Comparison of ENCODE assay signal across 37 cellular contexts in genomic region chr14:94543450-94544123, GRCh38. TPM values are rescaled to one million over a fixed set of nuclear protein-coding genes. Genes with fewer than 3 reads are reported as not detected.
A peak's percentile ranks its signal among the peaks of the same experiment; 100 is the strongest.
DNase-seq lines count a peak whose midpoint lies in the region; ATAC-seq, FAIRE-seq and TF ChIP-seq lines count a peak whose summit lies in the region.
"Had no signal": no experiment of that assay in that cellular context is flagged by ENCODE, and none has a peak within 500 bp of the region (broad histone marks: within the 10 kb centered on the region; RNA-seq: fewer than 3 reads in every experiment).

No MANE protein-coding gene starts in this region.

- H2AK5ac ChIP-seq in H1 (ENCODE audit: low read depth, low read length), result no peak overlapping the region

- peaks cover 99% of the 10 kb centered on the region for H3K4me1 ChIP-seq in HepG2 (ENCODE audit: insufficient read depth, low read length)
- H3K4me1 ChIP-seq in right lobe of liver, result peaks cover 0 to 14% (median 4%) of the 10 kb centered on the region in 4 donors
- H3K4me1 ChIP-seq in H1 (replicated peaks in 1 of 4; ENCODE audit: control insufficient read depth in 3 of 4, insufficient read depth in 4 of 4, low read length in 3 of 4), result peaks cover 0 to 10% (median 7%) of the 10 kb centered on the region in 4 experiments; a peak in 5 of 7 replicates
- no peaks in the 10 kb centered on the region for H3K4me1 ChIP-seq in left lung
- H3K4me1 ChIP-seq: esophagus muscularis mucosa had no signal

- no peak overlapping the region for H3K27ac Mint-ChIP-seq in osteocyte (ENCODE audit: unreplicated experiment)
- H3K27ac Mint-ChIP-seq: activated naive CD4-positive, alpha-beta T cell treated with anti-CD3 and anti-CD28 coated beads, Interleukin-2, amount 10 ng/mL, durations not matched to agents 7 days and 5 days; CD8-positive, alpha-beta memory T cell; effector memory CD8-positive, alpha-beta T cell; naive thymus-derived CD4-positive, alpha-beta T cell had no signal

- H3K9me3 ChIP-seq in HepG2 (ENCODE audit: low read length), result no peaks in the 10 kb centered on the region
- H3K9me3 ChIP-seq in right lobe of liver, result no peaks in the 10 kb centered on the region
- H3K9me3 ChIP-seq in H1 (ENCODE audit: insufficient read depth in 2 of 2, low read depth in 1 of 2, low read length in 1 of 2), result no peaks in the 10 kb centered on the region
- peaks cover 0 to 11% of the 10 kb centered on the region in 2 donors for H3K9me3 ChIP-seq in left lung

- ATAC-seq in HepG2 (peak; percentile 28), right lobe of liver (no peak), GM18511 (IDR thresholded peaks at IDR 0.05; ENCODE audit: unreplicated experiment) (no peak), omental fat pad (ENCODE audit: low FRiP score) (no peak), left lung (no peak)
- ATAC-seq: effector memory CD8-positive, alpha-beta T cell; left colon; naive thymus-derived CD4-positive, alpha-beta T cell; right cardiac atrium had no signal

- H2BK120ac ChIP-seq in H1 (replicated peaks; ENCODE audit: low read depth, low read length), result no peak overlapping the region

- DNase-seq in HepG2 (ENCODE audit: low spot score) (peak; percentile 39), right lobe of liver (no peak), H1 (ENCODE audit: low read depth in 1 of 2, low spot score in 2 of 2) (no peak), osteocyte (ENCODE audit: extremely low spot score, unreplicated experiment) (peak; percentile 83), omental fat pad (ENCODE audit: low spot score) (no peak), ureter (ENCODE audit: low spot score) (no peak), left lung (no peak)
- DNase-seq: activated CD4-positive, alpha-beta T cell treated with anti-CD3 and anti-CD28 coated beads, Interleukin-2, amount 50 U/mL, for 4 hours; activated CD4-positive, CD25-positive, alpha-beta regulatory T cell; activated CD8-positive, alpha-beta memory T cell treated with anti-CD3 and anti-CD28 coated beads, Interleukin-2, amount 50 U/mL, for 48 hours; activated naive CD4-positive, alpha-beta T cell treated with anti-CD3 and anti-CD28 coated beads, Interleukin-2, amount 10 ng/mL, durations not matched to agents 7 days and 5 days; AML-193; CD8-positive, alpha-beta memory T cell; DMS 273 treated with DMSO at 0.1 percent for 48 hours; effector memory CD8-positive, alpha-beta T cell; HCEC 1CT; KBM-7; left colon; MM.1S; naive thymus-derived CD4-positive, alpha-beta T cell; NCI-H1417 treated with DMSO at 0.1 percent for 48 hours; NCI-H2107; NCI-H774; occipital lobe; RPMI8226; spleen; T-helper 1 cell had no signal

- FAIRE-seq in HepG2 (lab: Jason Lieb, UNC) (peak; percentile 68), H1 (lab: Jason Lieb, UNC) (no peak)
- FAIRE-seq: A204.1, frontal cortex, HTR-8/SVneo had no signal

- H2BK20ac ChIP-seq in H1 (ENCODE audit: low read length), result peak overlapping the region; percentile 24; the same call in 1 of the 2 replicates

- no peak overlapping the region for H2BK15ac ChIP-seq in H1 (ENCODE audit: low read length)

- TF ChIP-seq RAD21 in HepG2 (CRISPR knock-in tag; IDR thresholded peaks at IDR 0.05) (no peak), H1 (IDR thresholded peaks at IDR 0.05 in 1 of 2, conservative IDR thresholded peaks at IDR 0.05 in 1 of 2; ENCODE audit: low read depth in 2 of 2, low read length in 2 of 2) (no peak)

- POLR2A ChIA-PET in HepG2 (lab: Yijun Ruan, JAX), result interaction anchor here (1.5 to 2.0 kb wide), 4 partner anchors 22 to 155 kb away, joined by 3 to 8 read pairs (median 5); partner anchors contain the start of gene SERPINA1
- POLR2A ChIA-PET in H1 (lab: Charles Lee; ENCODE audit: partially characterized antibody), result no interaction called here

- no peaks in the 10 kb centered on the region for H3K27me3 Mint-ChIP-seq in osteocyte (ENCODE audit: unreplicated experiment)

- no peaks in the 10 kb centered on the region for H4K20me1 ChIP-seq in HepG2 (ENCODE audit: insufficient read depth, low read length)
- no peaks in the 10 kb centered on the region for H4K20me1 ChIP-seq in H1 (replicated peaks in 1 of 2; ENCODE audit: control insufficient read depth in 1 of 2, insufficient read depth in 2 of 2, low read length in 2 of 2)

- TF ChIP-seq POLR2A in HepG2 (IDR thresholded peaks at IDR 0.05; ENCODE audit: insufficient read depth in 1 of 2, low read depth in 2 of 2, low read length in 2 of 2) (no peak), right lobe of liver (IDR thresholded peaks at IDR 0.05) (no peak), H1 (IDR thresholded peaks at IDR 0.05; ENCODE audit: control extremely low read depth in 1 of 2, low read depth in 2 of 2, low read length in 2 of 2) (no peak)

- in situ Hi-C loops in HepG2 (cut with HindIII; ENCODE audit: extremely low pct_ligation_motif_present, low pct_unique_long_range_greater_than_20kb), result loop anchor here (10.0 kb wide), 1 partner anchor 141 kb away; no protein-coding TSS in a partner anchor

- no peak overlapping the region for H4K8ac ChIP-seq in H1 (ENCODE audit: extremely low read depth, insufficient read depth, low read length)

- no peak overlapping the region for H3K4me3 ChIP-seq in HepG2 (replicated peaks in 1 of 3; ENCODE audit: insufficient read depth in 1 of 3, low read depth in 2 of 3, low read length in 3 of 3)
- no peak overlapping the region for H3K4me3 ChIP-seq in right lobe of liver
- no peak overlapping the region for H3K4me3 ChIP-seq in H1 (ENCODE audit: extremely low read depth in 1 of 4, insufficient read depth in 2 of 4, low read depth in 3 of 4, low read length in 4 of 4)
- no peak overlapping the region for H3K4me3 ChIP-seq in left lung
- H3K4me3 ChIP-seq: coronary artery, esophagus muscularis mucosa, hepatocyte, spleen had no signal

- H4K5ac ChIP-seq in H1 (ENCODE audit: insufficient read length, low read depth, low read length), result no peak overlapping the region

- H3K56ac ChIP-seq in H1 (replicated peaks; ENCODE audit: insufficient read length, low read depth, low read length), result no peak overlapping the region

- H2BK12ac ChIP-seq in H1 (ENCODE audit: low read depth, low read length), result no peak overlapping the region

- no peak overlapping the region for H3K23ac ChIP-seq in H1 (ENCODE audit: insufficient read length)

- H3K79me1 ChIP-seq in H1 (ENCODE audit: low read depth, low read length), result no peaks in the 10 kb centered on the region

- BruUV-seq in HepG2 (replicated peaks; lab: Mats Ljungman, UMichigan), result no TSS peak

- intact Hi-C loops in HepG2 (cut with micrococcal nuclease; ENCODE audit: unreplicated experiment), result loop anchor here (5.0 kb wide), 2 partner anchors 36 to 139 kb away; partner anchors contain the start of gene SERPINA12
- intact Hi-C loops in right lobe of liver (cut with DNase I), result loop anchor here (10.0 kb wide), 2 partner anchors 99 to 119 kb away; no protein-coding TSS in a partner anchor
- intact Hi-C loops in left lung (cut with DNase I), result no loop called here

- H3K79me2 ChIP-seq in HepG2 (ENCODE audit: insufficient read depth, low read length) (no peaks in the 10 kb centered on the region), H1 (ENCODE audit: control insufficient read depth in 1 of 2, insufficient read depth in 2 of 2, low read length in 2 of 2) (no peaks in the 10 kb centered on the region)
- H3K79me2 ChIP-seq: hepatocyte had no signal

- TF ChIP-seq EP300 in HepG2 (IDR thresholded peaks at IDR 0.05; ENCODE audit: low read depth in 2 of 2, low read length in 2 of 2) (no peak), HepG2 (CRISPR knock-in tag; IDR thresholded peaks at IDR 0.05; ENCODE audit: borderline replicate concordance) (no peak), H1 (IDR thresholded peaks at IDR 0.05; ENCODE audit: borderline replicate concordance in 1 of 2, low read depth in 2 of 2, low read length in 2 of 2) (no peak)

- CTCF ChIA-PET in HepG2 (lab: Yijun Ruan, JAX; ENCODE audit: low intra/inter-chr PET ratio, low total read pairs), result no interaction called here
- CTCF ChIA-PET in H1 (lab: Charles Lee; ENCODE audit: partially characterized antibody), result interaction anchor here (1.0 to 7.8 kb wide), 8 partner anchors 41 to 194 kb away, joined by 3 to 56 read pairs (median 4); no protein-coding TSS in a partner anchor

- H3K4me3 Mint-ChIP-seq in osteocyte (ENCODE audit: unreplicated experiment), result no peak overlapping the region
- H3K4me3 Mint-ChIP-seq: activated naive CD4-positive, alpha-beta T cell treated with anti-CD3 and anti-CD28 coated beads, Interleukin-2, amount 10 ng/mL, durations not matched to agents 7 days and 5 days; CD8-positive, alpha-beta memory T cell; effector memory CD8-positive, alpha-beta T cell; naive thymus-derived CD4-positive, alpha-beta T cell had no signal

- 60% methylated on average over 10 of the region's 15 CpGs for WGBS in HepG2 (ENCODE audit: low lambda C conversion rate)
- 53% methylated on average over 2 of the region's 15 CpGs for WGBS in right lobe of liver (ENCODE audit: insufficient coverage, low coverage, low lambda C conversion rate, missing lambda C conversion rate)
- WGBS in H1 (ENCODE audit: extremely low coverage in 1 of 2, insufficient coverage in 1 of 2, insufficient read length in 1 of 2, insufficient replicate concordance in 2 of 2, low coverage in 1 of 2, low lambda C conversion rate in 2 of 2, missing lambda C conversion rate in 1 of 2), 2 experiments, result 91% methylated on average over 14 of the region's 15 CpGs; no CpG with 5 or more reads in 1 of the 2 experiments

- H2BK5ac ChIP-seq in H1 (ENCODE audit: low read depth, low read length), result 0 out of 2 replicates have a peak overlapping the region, but pooled peaks have one; percentile 4

- H3K36me3 ChIP-seq in HepG2 (replicated peaks in 1 of 2; ENCODE audit: control insufficient read depth in 1 of 2, insufficient read depth in 2 of 2, low read length in 2 of 2) (no peaks in the 10 kb centered on the region), right lobe of liver (no peaks in the 10 kb centered on the region), H1 (ENCODE audit: control insufficient read depth in 2 of 4, insufficient read depth in 4 of 4, low read length in 3 of 4) (no peaks in the 10 kb centered on the region), left lung (no peaks in the 10 kb centered on the region)
- H3K36me3 ChIP-seq: esophagus muscularis mucosa, spleen had no signal

- no peaks in the 10 kb centered on the region for H3K36me3 Mint-ChIP-seq in osteocyte (ENCODE audit: unreplicated experiment)
- H3K36me3 Mint-ChIP-seq: activated naive CD4-positive, alpha-beta T cell treated with anti-CD3 and anti-CD28 coated beads, Interleukin-2, amount 10 ng/mL, durations not matched to agents 7 days and 5 days; CD8-positive, alpha-beta memory T cell; naive thymus-derived CD4-positive, alpha-beta T cell had no signal

- no peak overlapping the region for H3K27ac ChIP-seq in HepG2 (ENCODE audit: extremely low read length, insufficient read depth, low read length)
- H3K27ac ChIP-seq in right lobe of liver, result no peak overlapping the region
- H3K27ac ChIP-seq in H1 (ENCODE audit: low read depth, low read length), result no peak overlapping the region
- no peak overlapping the region for H3K27ac ChIP-seq in left lung
- H3K27ac ChIP-seq: coronary artery, esophagus muscularis mucosa, hepatocyte, spleen had no signal

- H2AFZ ChIP-seq in HepG2 (ENCODE audit: low read length) (no peak overlapping the region), H1 (ENCODE audit: low read length) (peak overlapping the region; percentile 31; the same call in 1 of the 2 replicates)
- H2AFZ ChIP-seq: hepatocyte had no signal

- H3K18ac ChIP-seq in H1 (ENCODE audit: extremely low read depth, low read length), result peak overlapping the region; percentile 40

- H3K4me2 ChIP-seq in HepG2 (ENCODE audit: low read depth, low read length) (peak overlapping the region; percentile 25; the same call in 1 of the 2 replicates), H1 (ENCODE audit: insufficient read depth in 1 of 2, low read depth in 2 of 2, low read length in 2 of 2) (no peak overlapping the region)
- H3K4me2 ChIP-seq: hepatocyte had no signal

- no peak overlapping the region for H3K4ac ChIP-seq in H1 (replicated peaks; ENCODE audit: insufficient read length, low read depth, low read length)

- H3K14ac ChIP-seq in H1 (ENCODE audit: insufficient read length), result no peak overlapping the region

- H3K9me3 Mint-ChIP-seq in osteocyte (ENCODE audit: unreplicated experiment), result peaks cover 11% of the 10 kb centered on the region
- H3K9me3 Mint-ChIP-seq: activated naive CD4-positive, alpha-beta T cell treated with anti-CD3 and anti-CD28 coated beads, Interleukin-2, amount 10 ng/mL, durations not matched to agents 7 days and 5 days had no signal

- H3K27me3 ChIP-seq in HepG2 (ENCODE audit: control insufficient read depth in 1 of 2, insufficient read depth in 2 of 2, low read length in 2 of 2), result no peaks in the 10 kb centered on the region
- H3K27me3 ChIP-seq in right lobe of liver, result no peaks in the 10 kb centered on the region
- H3K27me3 ChIP-seq in H1 (replicated peaks in 1 of 4; ENCODE audit: control insufficient read depth in 3 of 4, extremely low read depth in 1 of 4, insufficient read depth in 3 of 4, low read length in 3 of 4), result no peaks in the 10 kb centered on the region
- peaks cover 0 to 19% of the 10 kb centered on the region in 2 donors for H3K27me3 ChIP-seq in left lung
- H3K27me3 ChIP-seq: hepatocyte had no signal

- H3K9ac ChIP-seq in HepG2 (ENCODE audit: insufficient read depth, low read depth, low read length), result no peak overlapping the region
- no peak overlapping the region for H3K9ac ChIP-seq in H1 (replicated peaks in 1 of 4; ENCODE audit: extremely low read depth in 1 of 4, low read depth in 3 of 4, low read length in 3 of 4)

- TF ChIP-seq CTCF in HepG2 (CRISPR knock-in tag; IDR thresholded peaks at IDR 0.05), result peak; percentile 49
- no peak for TF ChIP-seq CTCF in right lobe of liver (IDR thresholded peaks at IDR 0.05)
- TF ChIP-seq CTCF in H1 (IDR thresholded peaks at IDR 0.05; ENCODE audit: control extremely low read depth in 1 of 3, insufficient read depth in 1 of 3, low read depth in 1 of 3, low read length in 3 of 3), result no peak
- TF ChIP-seq CTCF in osteocyte (IDR thresholded peaks at IDR 0.05), result no peak
- TF ChIP-seq CTCF in omental fat pad (IDR thresholded peaks at IDR 0.05), result no peak
- TF ChIP-seq CTCF in left lung (IDR thresholded peaks at IDR 0.05), result no peak

- H4K91ac ChIP-seq in H1 (replicated peaks; ENCODE audit: insufficient read length, low read length), result no peak overlapping the region

- H3K23me2 ChIP-seq in H1 (ENCODE audit: low read depth, low read length), result no peaks in the 10 kb centered on the region

- H3K4me1 Mint-ChIP-seq in osteocyte (ENCODE audit: unreplicated experiment), result peaks cover 14% of the 10 kb centered on the region
- H3K4me1 Mint-ChIP-seq: activated naive CD4-positive, alpha-beta T cell treated with anti-CD3 and anti-CD28 coated beads, Interleukin-2, amount 10 ng/mL, durations not matched to agents 7 days and 5 days; CD8-positive, alpha-beta memory T cell had no signal

RNA-seq across cellular contexts. Expression of gene SERPINA4, which starts 17.7 kb away (rescaled TPM):
- 17.2 and 39.1 TPM in 2 replicates for total RNA-seq in HepG2 (2016; rRNA removed; fragmentation: Illumina TruSeq; extraction: Trizol)
- 5.1 and 5.2 TPM in 2 replicates for total RNA-seq in HepG2 (2016; cell fraction: cytosol; rRNA removed; fragmentation: Illumina TruSeq; extraction: Trizol; ENCODE audit: low read depth)
- 18.0 and 38.7 TPM in 2 replicates for total RNA-seq in HepG2 (2016; cell fraction: insoluble cytoplasmic fraction; rRNA removed; fragmentation: Illumina TruSeq; extraction: Trizol)
- total RNA-seq in HepG2 (2016; cell fraction: membrane; rRNA removed; fragmentation: Illumina TruSeq; extraction: Trizol), result 9.0 and 10.8 TPM in 2 replicates
- 31.1 and 34.0 TPM in 2 replicates for total RNA-seq in HepG2 (2016; cell fraction: nucleus; rRNA removed; fragmentation: Illumina TruSeq; extraction: Trizol)
- polyA plus RNA-seq in HepG2 (2011; rRNA removed), result 57.8 and 82.7 TPM in 2 replicates
- 51.9 and 68.1 TPM in 2 replicates for polyA plus RNA-seq in HepG2 (2011; cell fraction: cytosol; rRNA removed)
- polyA plus RNA-seq in HepG2 (2011; cell fraction: nucleus; rRNA removed), result 26.7 and 38.8 TPM in 2 replicates
- 39.8 and 51.8 TPM in 2 replicates for polyA plus RNA-seq in HepG2 (2012)
- polyA plus RNA-seq in HepG2 (2016; cell fraction: cytosol; fragmentation: Illumina TruSeq; extraction: Trizol; ENCODE audit: low read depth), result 4.5 and 5.5 TPM in 2 replicates
- 17.2 and 17.4 TPM in 2 replicates for polyA plus RNA-seq in HepG2 (2016; cell fraction: insoluble cytoplasmic fraction; fragmentation: Illumina TruSeq; extraction: Trizol; ENCODE audit: low read depth)
- polyA plus RNA-seq in HepG2 (2016; cell fraction: membrane; fragmentation: Illumina TruSeq; extraction: Trizol; ENCODE audit: low read depth), result 7.7 and 8.0 TPM in 2 replicates
- polyA plus RNA-seq in HepG2 (2016; cell fraction: nucleus; fragmentation: Illumina TruSeq; extraction: Trizol; ENCODE audit: insufficient read depth, low read depth), result 48.5 and 50.8 TPM in 2 replicates
- 48.7 TPM in 1 of 2 replicates, not detected in the other for polyA minus RNA-seq in HepG2 (2011; rRNA and poly(A)+ RNA removed; ENCODE audit: low replicate concordance)
- polyA minus RNA-seq in HepG2 (2011; cell fraction: cytosol; rRNA and poly(A)+ RNA removed), result 12.7 and 23.3 TPM in 2 replicates
- polyA minus RNA-seq in HepG2 (2011; cell fraction: nucleus; rRNA and poly(A)+ RNA removed), result 13.5 and 19.5 TPM in 2 replicates
- total RNA-seq in right lobe of liver, result 100 to 1,000 TPM in 4 of 6 experiments, 10 to 100 TPM in 2; 41.2 to 204 (median 145) TPM
- not detected in 2 replicates for total RNA-seq in H1 (2021; fragmentation: NEBNext Ultra II Directional; extraction: Animal tissue kit (Norgen Biotek cat#: 25700))
- not detected in 2 replicates for polyA plus RNA-seq in H1 (2011; rRNA removed)
- polyA plus RNA-seq in H1 (2011; cell fraction: cytosol; rRNA removed), result not detected
- not detected for polyA plus RNA-seq in H1 (2011; cell fraction: nucleus; rRNA removed)
- not detected in 4 replicates for polyA plus RNA-seq in H1 (2012, experiment 1 of 2)
- not detected for polyA plus RNA-seq in H1 (2012, experiment 2 of 2)
- not detected for polyA plus RNA-seq in H1 (2013, experiment 1 of 2)
- polyA plus RNA-seq in H1 (2013, experiment 2 of 2), result not detected
- polyA minus RNA-seq in H1 (2011; rRNA and poly(A)+ RNA removed), result not detected in 2 replicates
- polyA minus RNA-seq in H1 (2011; cell fraction: cytosol; rRNA and poly(A)+ RNA removed), result not detected
- not detected for polyA minus RNA-seq in H1 (2011; cell fraction: nucleus; rRNA and poly(A)+ RNA removed)
- total RNA-seq in osteocyte, result not detected in 2 replicates
- total RNA-seq in omental fat pad, result not detected
- not detected for total RNA-seq in ureter
- total RNA-seq in left lung, result not detected
- total RNA-seq: CD8-positive, alpha-beta memory T cell; esophagus muscularis mucosa; frontal cortex; left colon; naive thymus-derived CD4-positive, alpha-beta T cell; occipital lobe; right cardiac atrium; spleen; subcutaneous adipose tissue; urinary bladder had no signal
- polyA plus RNA-seq: CD8-positive, alpha-beta memory T cell; naive thymus-derived CD4-positive, alpha-beta T cell; right cardiac atrium; spleen; urinary bladder had no signal

RNA-seq across cellular contexts. Expression of gene SERPINA12, which starts 34.3 kb away (rescaled TPM):
- total RNA-seq in HepG2 (2016; rRNA removed; fragmentation: Illumina TruSeq; extraction: Trizol), result not detected in 2 replicates
- total RNA-seq in HepG2 (2016; cell fraction: cytosol; rRNA removed; fragmentation: Illumina TruSeq; extraction: Trizol; ENCODE audit: low read depth), result not detected in 2 replicates
- not detected in 2 replicates for total RNA-seq in HepG2 (2016; cell fraction: insoluble cytoplasmic fraction; rRNA removed; fragmentation: Illumina TruSeq; extraction: Trizol)
- total RNA-seq in HepG2 (2016; cell fraction: membrane; rRNA removed; fragmentation: Illumina TruSeq; extraction: Trizol), result not detected in 2 replicates
- not detected in 2 replicates for total RNA-seq in HepG2 (2016; cell fraction: nucleus; rRNA removed; fragmentation: Illumina TruSeq; extraction: Trizol)
- polyA plus RNA-seq in HepG2 (2011; rRNA removed), result 0.08 TPM in 1 of 2 replicates, not detected in the other
- 0.07 TPM in 1 of 2 replicates, not detected in the other for polyA plus RNA-seq in HepG2 (2011; cell fraction: cytosol; rRNA removed)
- polyA plus RNA-seq in HepG2 (2011; cell fraction: nucleus; rRNA removed), result not detected in 2 replicates
- polyA plus RNA-seq in HepG2 (2012), result 9.8 and 20.4 TPM in 2 replicates
- not detected in 2 replicates for polyA plus RNA-seq in HepG2 (2016; cell fraction: cytosol; fragmentation: Illumina TruSeq; extraction: Trizol; ENCODE audit: low read depth)
- polyA plus RNA-seq in HepG2 (2016; cell fraction: insoluble cytoplasmic fraction; fragmentation: Illumina TruSeq; extraction: Trizol; ENCODE audit: low read depth), result 0.11 TPM in 1 of 2 replicates, not detected in the other
- 0.08 TPM in 1 of 2 replicates, not detected in the other for polyA plus RNA-seq in HepG2 (2016; cell fraction: membrane; fragmentation: Illumina TruSeq; extraction: Trizol; ENCODE audit: low read depth)
- not detected in 2 replicates for polyA plus RNA-seq in HepG2 (2016; cell fraction: nucleus; fragmentation: Illumina TruSeq; extraction: Trizol; ENCODE audit: insufficient read depth, low read depth)
- polyA minus RNA-seq in HepG2 (2011; rRNA and poly(A)+ RNA removed; ENCODE audit: low replicate concordance), result 0.10 TPM in 1 of 2 replicates, not detected in the other
- polyA minus RNA-seq in HepG2 (2011; cell fraction: cytosol; rRNA and poly(A)+ RNA removed), result not detected in 2 replicates
- polyA minus RNA-seq in HepG2 (2011; cell fraction: nucleus; rRNA and poly(A)+ RNA removed), result not detected in 2 replicates
- total RNA-seq in right lobe of liver, result 1 to 10 TPM in 1 of 6 experiments, under 1 TPM in 2, not detected in 3; 0.26 to 2.8 (median 0.39) TPM
- total RNA-seq in H1 (2021; fragmentation: NEBNext Ultra II Directional; extraction: Animal tissue kit (Norgen Biotek cat#: 25700)), result not detected in 2 replicates
- polyA plus RNA-seq in H1 (2011; rRNA removed), result not detected in 2 replicates
- polyA plus RNA-seq in H1 (2011; cell fraction: cytosol; rRNA removed), result not detected
- polyA plus RNA-seq in H1 (2011; cell fraction: nucleus; rRNA removed), result not detected
- not detected in 4 replicates for polyA plus RNA-seq in H1 (2012, experiment 1 of 2)
- polyA plus RNA-seq in H1 (2012, experiment 2 of 2), result not detected
- polyA plus RNA-seq in H1 (2013, experiment 1 of 2), result not detected
- not detected for polyA plus RNA-seq in H1 (2013, experiment 2 of 2)
- polyA minus RNA-seq in H1 (2011; rRNA and poly(A)+ RNA removed), result not detected in 2 replicates
- polyA minus RNA-seq in H1 (2011; cell fraction: cytosol; rRNA and poly(A)+ RNA removed), result not detected
- polyA minus RNA-seq in H1 (2011; cell fraction: nucleus; rRNA and poly(A)+ RNA removed), result not detected
- not detected in 2 replicates for total RNA-seq in osteocyte
- not detected for total RNA-seq in omental fat pad
- not detected for total RNA-seq in ureter
- total RNA-seq in left lung, result not detected
- total RNA-seq: CD8-positive, alpha-beta memory T cell; esophagus muscularis mucosa; frontal cortex; hepatocyte; left colon; naive thymus-derived CD4-positive, alpha-beta T cell; occipital lobe; right cardiac atrium; spleen; subcutaneous adipose tissue; urinary bladder had no signal
- polyA plus RNA-seq: CD8-positive, alpha-beta memory T cell; naive thymus-derived CD4-positive, alpha-beta T cell; right cardiac atrium; spleen; urinary bladder had no signal

RNA-seq across cellular contexts. Expression of gene SERPINA5, which starts 37.6 kb away (rescaled TPM):
- total RNA-seq in HepG2 (2016; rRNA removed; fragmentation: Illumina TruSeq; extraction: Trizol), result 237 and 498 TPM in 2 replicates
- 71.6 and 82.2 TPM in 2 replicates for total RNA-seq in HepG2 (2016; cell fraction: cytosol; rRNA removed; fragmentation: Illumina TruSeq; extraction: Trizol; ENCODE audit: low read depth)
- total RNA-seq in HepG2 (2016; cell fraction: insoluble cytoplasmic fraction; rRNA removed; fragmentation: Illumina TruSeq; extraction: Trizol), result 219 and 507 TPM in 2 replicates
- 187 and 205 TPM in 2 replicates for total RNA-seq in HepG2 (2016; cell fraction: membrane; rRNA removed; fragmentation: Illumina TruSeq; extraction: Trizol)
- total RNA-seq in HepG2 (2016; cell fraction: nucleus; rRNA removed; fragmentation: Illumina TruSeq; extraction: Trizol), result 372 and 429 TPM in 2 replicates
- 449 and 569 TPM in 2 replicates for polyA plus RNA-seq in HepG2 (2011; rRNA removed)
- polyA plus RNA-seq in HepG2 (2011; cell fraction: cytosol; rRNA removed), result 331 and 435 TPM in 2 replicates
- polyA plus RNA-seq in HepG2 (2011; cell fraction: nucleus; rRNA removed), result 165 and 220 TPM in 2 replicates
- 423 and 569 TPM in 2 replicates for polyA plus RNA-seq in HepG2 (2012)
- 81.2 and 88.3 TPM in 2 replicates for polyA plus RNA-seq in HepG2 (2016; cell fraction: cytosol; fragmentation: Illumina TruSeq; extraction: Trizol; ENCODE audit: low read depth)
- 241 and 254 TPM in 2 replicates for polyA plus RNA-seq in HepG2 (2016; cell fraction: insoluble cytoplasmic fraction; fragmentation: Illumina TruSeq; extraction: Trizol; ENCODE audit: low read depth)
- 159 and 171 TPM in 2 replicates for polyA plus RNA-seq in HepG2 (2016; cell fraction: membrane; fragmentation: Illumina TruSeq; extraction: Trizol; ENCODE audit: low read depth)
- 573 and 590 TPM in 2 replicates for polyA plus RNA-seq in HepG2 (2016; cell fraction: nucleus; fragmentation: Illumina TruSeq; extraction: Trizol; ENCODE audit: insufficient read depth, low read depth)
- polyA minus RNA-seq in HepG2 (2011; rRNA and poly(A)+ RNA removed; ENCODE audit: low replicate concordance), result 0.30 and 414 TPM in 2 replicates
- polyA minus RNA-seq in HepG2 (2011; cell fraction: cytosol; rRNA and poly(A)+ RNA removed), result 176 and 231 TPM in 2 replicates
- 87.0 and 105 TPM in 2 replicates for polyA minus RNA-seq in HepG2 (2011; cell fraction: nucleus; rRNA and poly(A)+ RNA removed)
- 100 to 1,000 TPM in 4 of 6 experiments, 10 to 100 TPM in 2; 24.7 to 317 (median 167) TPM for total RNA-seq in right lobe of liver
- total RNA-seq in H1 (2021; fragmentation: NEBNext Ultra II Directional; extraction: Animal tissue kit (Norgen Biotek cat#: 25700)), result 1.9 and 2.1 TPM in 2 replicates
- 1.6 and 1.8 TPM in 2 replicates for polyA plus RNA-seq in H1 (2011; rRNA removed)
- polyA plus RNA-seq in H1 (2011; cell fraction: cytosol; rRNA removed), result 2.0 TPM
- polyA plus RNA-seq in H1 (2011; cell fraction: nucleus; rRNA removed), result 1.8 TPM
- polyA plus RNA-seq in H1 (2012, experiment 1 of 2), result 1.9 to 2.4 TPM (median 2.0 TPM) in 4 replicates
- polyA plus RNA-seq in H1 (2012, experiment 2 of 2), result 1.6 TPM
- 3.2 TPM for polyA plus RNA-seq in H1 (2013, experiment 1 of 2)
- 3.6 TPM for polyA plus RNA-seq in H1 (2013, experiment 2 of 2)
- 1.6 and 1.9 TPM in 2 replicates for polyA minus RNA-seq in H1 (2011; rRNA and poly(A)+ RNA removed)
- polyA minus RNA-seq in H1 (2011; cell fraction: cytosol; rRNA and poly(A)+ RNA removed), result 0.81 TPM
- 1.2 TPM for polyA minus RNA-seq in H1 (2011; cell fraction: nucleus; rRNA and poly(A)+ RNA removed)
- total RNA-seq in osteocyte, result 0.16 TPM in 1 of 2 replicates, not detected in the other
- total RNA-seq in omental fat pad, result 1 to 10 TPM in 1 of 4 donors, under 1 TPM in 3; 0.24 to 4.3 (median 0.48) TPM
- total RNA-seq in ureter, result 4.4 TPM
- total RNA-seq in left lung, result 1 to 10 TPM; 1.1 to 3.2 TPM
- total RNA-seq: CD8-positive, alpha-beta memory T cell; frontal cortex; naive thymus-derived CD4-positive, alpha-beta T cell had no signal
- polyA plus RNA-seq: CD8-positive, alpha-beta memory T cell; naive thymus-derived CD4-positive, alpha-beta T cell had no signal

Comparison
In these comparisons a context has a peak if more than half of its experiments do, and no peak if none do; other contexts are left out.
1. DNase-seq: peak in HepG2 (single experiment) and osteocyte (single experiment); none in right lobe of liver (0 of 3), H1 (0 of 2), omental fat pad (single experiment), ureter (single experiment) and left lung (0 of 2).
2. intact Hi-C loops: an anchor here in HepG2 (5.0 kb wide) and right lobe of liver (10.0 kb wide); none called in left lung.
3. Of the 41 proteins assayed by ChIP-seq in both HepG2 and H1: peak only in HepG2: CTCF and MAX; only in H1: none; in both: none; in neither: 38; mixed calls (peak in some experiments, not most) for 1.